In the genomic region with DNA sequence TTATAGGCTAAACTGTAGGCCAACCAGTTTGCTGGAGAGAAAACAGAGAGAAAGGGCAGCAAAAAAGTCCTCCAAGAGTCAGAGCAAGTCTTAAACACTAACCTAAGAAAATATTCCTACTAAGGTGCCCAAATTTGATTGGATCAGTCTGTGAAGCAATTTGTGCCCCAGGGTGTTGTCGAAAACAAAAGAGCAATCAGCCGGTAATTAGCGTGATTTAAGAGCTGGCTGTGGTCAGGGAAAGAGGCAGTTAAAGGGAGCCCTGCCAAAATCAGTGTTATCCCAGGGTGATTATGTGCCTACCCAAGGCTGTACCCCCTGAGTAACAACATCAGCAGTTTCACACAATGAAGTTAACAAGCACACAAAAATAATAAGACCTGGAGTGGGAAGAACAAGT, we compare ENCODE assay signal across 20 cellular contexts. TPM values are rescaled to one million over a fixed set of nuclear protein-coding genes. Genes with fewer than 3 reads are reported as not detected.
A peak's percentile ranks its signal among the peaks of the same experiment; 100 is the strongest.
DNase-seq lines count a peak whose midpoint lies in the region; ATAC-seq, FAIRE-seq and TF ChIP-seq lines count a peak whose summit lies in the region.
"Had no signal": no experiment of that assay in that cellular context is flagged by ENCODE, and none has a peak within 500 bp of the region (broad histone marks: within the 10 kb centered on the region; RNA-seq: fewer than 3 reads in every experiment).

No MANE protein-coding gene starts in this region.

- peak; percentile 30 for DNase-seq in MCF 10A (ENCODE audit: unreplicated experiment)
- no peak for DNase-seq in mammary epithelial cell
- peak; percentile 46 for DNase-seq in NCI-H69 (lab: John Stamatoyannopoulos, UW)
- no peak for DNase-seq in endodermal cell
- DNase-seq in renal cortical epithelial cell (ENCODE audit: low read depth) = peak; percentile 47
- no peak for DNase-seq in GM12892 (ENCODE audit: insufficient read length)
- no peak for DNase-seq in HTR-8/SVneo (ENCODE audit: insufficient read length, low spot score)
- no peak for DNase-seq in heart right ventricle
- DNase-seq: AML-193; Caco-2; CD4-positive, alpha-beta T cell; GDM1; HCEC 1CT; HFFc6; KG1 had no signal

- no peaks in the 10 kb centered on the region for H3K79me2 ChIP-seq in mammary epithelial cell (ENCODE audit: insufficient read depth, low read length)

- peaks cover 9% of the 10 kb centered on the region for H3K4me1 Mint-ChIP-seq in MCF 10A (ENCODE audit: insufficient read depth, unreplicated experiment)
- H3K4me1 Mint-ChIP-seq in endodermal cell = peaks cover 2% of the 10 kb centered on the region

- H3K27me3 ChIP-seq in mammary epithelial cell (ENCODE audit: insufficient read depth, low read length) = no peaks in the 10 kb centered on the region
- H3K27me3 ChIP-seq in endodermal cell (ENCODE audit: control insufficient read depth, insufficient read depth, low read length, poor library complexity, severe bottlenecking) = no peaks in the 10 kb centered on the region
- H3K27me3 ChIP-seq in heart right ventricle = no peaks in the 10 kb centered on the region

- H3K4me2 ChIP-seq in mammary epithelial cell (ENCODE audit: insufficient read depth, low read depth, low read length) = no peak overlapping the region
- H3K4me2 ChIP-seq: A549 had no signal

- no peaks in the 10 kb centered on the region for H4K20me1 ChIP-seq in mammary epithelial cell (ENCODE audit: insufficient read depth, low read length)

- no peak overlapping the region for H2AFZ ChIP-seq in mammary epithelial cell (ENCODE audit: low read depth, low read length)

- POLR2A ChIA-PET in MCF 10A (lab: Yijun Ruan, JAX) = no interaction called here

- H3K27ac ChIP-seq in mammary epithelial cell (ENCODE audit: insufficient read depth, low read depth, low read length) (no peak overlapping the region), endodermal cell (ENCODE audit: low read depth, low read length) (no peak overlapping the region), heart right ventricle (no peak overlapping the region)
- H3K27ac ChIP-seq: 22Rv1, A549, C4-2B had no signal

- H3K4me3 ChIP-seq in mammary epithelial cell (replicated peaks in 1 of 3; ENCODE audit: insufficient read depth in 1 of 3, low read depth in 2 of 3, low read length in 3 of 3) (no peak overlapping the region), endodermal cell (ENCODE audit: low read length) (no peak overlapping the region), heart right ventricle (no peak overlapping the region)
- H3K4me3 ChIP-seq: A549 had no signal

- ATAC-seq in heart right ventricle = no peak
- ATAC-seq: A549 had no signal

- BruUV-seq in MCF 10A (replicated peaks; lab: Mats Ljungman, UMichigan) = no TSS peak
- no TSS peak for BruUV-seq in mammary epithelial cell (replicated peaks; lab: Mats Ljungman, UMichigan)

- dilution Hi-C loops in mammary epithelial cell (cut with HindIII; ENCODE audit: low sequenced_read_pairs) = no loop called here

- H3K9me3 ChIP-seq in mammary epithelial cell (replicated peaks; ENCODE audit: insufficient read depth, low read length) (no peaks in the 10 kb centered on the region), endodermal cell (ENCODE audit: control insufficient read depth, low read length) (no peaks in the 10 kb centered on the region), heart right ventricle (peaks cover 0 to 8% (median 0%) of the 10 kb centered on the region in 11 donors)
- H3K9me3 ChIP-seq: A549, Caco-2 had no signal

- H3K9ac ChIP-seq in mammary epithelial cell (ENCODE audit: insufficient read depth, low read length) (no peak overlapping the region), endodermal cell (ENCODE audit: extremely low read depth, low read length, poor library complexity, severe bottlenecking) (no peak overlapping the region)

- in situ Hi-C loops in mammary epithelial cell (cut with MboI; ENCODE audit: low sequenced_read_pairs in 2 of 2) = no loop called here

- 38% methylated on average over 3 of the region's 3 CpGs for WGBS in mammary epithelial cell (ENCODE audit: low coverage, missing lambda C conversion rate)
- WGBS in endodermal cell (ENCODE audit: insufficient coverage in 1 of 2, insufficient read length in 1 of 2), 2 experiments = 76% methylated on average over 3 of the region's 3 CpGs; no CpG with 5 or more reads in 1 of the 2 experiments
- 79 to 83% methylated on average over 3 of the region's 3 CpGs for WGBS in heart right ventricle, 2 donors

- H3K36me3 ChIP-seq in mammary epithelial cell (ENCODE audit: insufficient read depth, low read length) (no peaks in the 10 kb centered on the region), endodermal cell (ENCODE audit: control insufficient read depth, insufficient read depth, low read length) (no peaks in the 10 kb centered on the region), heart right ventricle (no peaks in the 10 kb centered on the region)

- CTCF ChIA-PET in MCF 10A (lab: Yijun Ruan, JAX) (no interaction called here), mammary epithelial cell (lab: Charles Lee; ENCODE audit: low non-redundant PET) (no interaction called here)

- no peak for FAIRE-seq in GM12892 (lab: Jason Lieb, UNC)
- FAIRE-seq in HTR-8/SVneo (lab: Jason Lieb, UNC) = no peak
- FAIRE-seq: D721Med, H54 had no signal

- H3K36me3 Mint-ChIP-seq in MCF 10A (ENCODE audit: insufficient read depth, unreplicated experiment) (peaks cover 6% of the 10 kb centered on the region), endodermal cell (ENCODE audit: low read depth) (no peaks in the 10 kb centered on the region)

- H3K4me3 Mint-ChIP-seq in MCF 10A (ENCODE audit: unreplicated experiment) = no peak overlapping the region
- no peak overlapping the region for H3K4me3 Mint-ChIP-seq in endodermal cell
- H3K4me3 Mint-ChIP-seq: CD4-positive, alpha-beta T cell; HFFc6 had no signal

- intact Hi-C loops in MCF 10A (cut with micrococcal nuclease) (no loop called here), mammary epithelial cell (cut with micrococcal nuclease) (no loop called here), heart right ventricle (cut with DNase I) (no loop called here)

- TF ChIP-seq CTCF in MCF 10A (IDR thresholded peaks at IDR 0.05; ENCODE audit: unreplicated experiment) = no peak
- TF ChIP-seq CTCF in mammary epithelial cell (conservative IDR thresholded peaks at IDR 0.05 in 1 of 2, IDR thresholded peaks at IDR 0.05 in 1 of 2; ENCODE audit: extremely low read depth in 1 of 2, insufficient read depth in 1 of 2, low read depth in 1 of 2, low read length in 2 of 2) = no peak
- no peak for TF ChIP-seq CTCF in endodermal cell (conservative IDR thresholded peaks at IDR 0.05)
- no peak for TF ChIP-seq CTCF in heart right ventricle (IDR thresholded peaks at IDR 0.05)

- no peak overlapping the region for H3K27ac Mint-ChIP-seq in MCF 10A (ENCODE audit: low read depth, unreplicated experiment)
- H3K27ac Mint-ChIP-seq in endodermal cell = peak overlapping the region; percentile 17
- H3K27ac Mint-ChIP-seq: CD4-positive, alpha-beta T cell; HFFc6 had no signal

- H3K4me1 ChIP-seq in mammary epithelial cell (ENCODE audit: insufficient read depth, low read length) (no peaks in the 10 kb centered on the region), endodermal cell (ENCODE audit: control insufficient read depth, insufficient read depth, low read length) (no peaks in the 10 kb centered on the region), heart right ventricle (no peaks in the 10 kb centered on the region)
- H3K4me1 ChIP-seq: A549, Caco-2 had no signal

- TF ChIP-seq POLR2A in GM12892 (IDR thresholded peaks at IDR 0.05; ENCODE audit: low read depth, low read length) = no peak

- H3K27me3 Mint-ChIP-seq in MCF 10A (ENCODE audit: insufficient read depth, unreplicated experiment) (no peaks in the 10 kb centered on the region), endodermal cell (ENCODE audit: insufficient read depth) (no peaks in the 10 kb centered on the region)
- H3K27me3 Mint-ChIP-seq: CD4-positive, alpha-beta T cell had no signal

- peaks cover 12% of the 10 kb centered on the region for H3K9me3 Mint-ChIP-seq in MCF 10A (ENCODE audit: unreplicated experiment)
- peaks cover 46% of the 10 kb centered on the region for H3K9me3 Mint-ChIP-seq in endodermal cell
- H3K9me3 Mint-ChIP-seq: CD4-positive, alpha-beta T cell; HFFc6 had no signal

RNA-seq across cellular contexts. Expression of a gene that starts 6.4 kb away (rescaled TPM):
- 13.5 and 14.6 TPM in 2 replicates for total RNA-seq in MCF 10A (2022)
- 10 to 100 TPM; 14.5 to 19.7 TPM for total RNA-seq in mammary epithelial cell
- polyA plus RNA-seq in mammary epithelial cell = 3.9 TPM
- 23.8 TPM for polyA minus RNA-seq in mammary epithelial cell
- 10 to 100 TPM; 49.3 to 51.5 TPM for total RNA-seq in endodermal cell
- 15.1 TPM for polyA plus RNA-seq in endodermal cell (2013, experiment 1 of 2)
- 13.9 TPM for polyA plus RNA-seq in endodermal cell (2013, experiment 2 of 2)
- total RNA-seq in renal cortical epithelial cell = 9.4 and 25.6 TPM in 2 replicates
- polyA plus RNA-seq in GM12892 (2012; ENCODE audit: missing spikeins) = 12.0 TPM
- 10 to 100 TPM in 1 of 10 donors, 1 to 10 TPM in 9; 4.5 to 12.4 (median 6.1) TPM for total RNA-seq in heart right ventricle
- 1 to 10 TPM; 1.0 to 3.7 TPM for polyA plus RNA-seq in heart right ventricle

Comparison
In these comparisons a context has a peak if more than half of its experiments do, and no peak if none do; other contexts are left out.
1. DNase-seq: peak in MCF 10A (single experiment), NCI-H69 (single experiment) and renal cortical epithelial cell (single experiment); none in mammary epithelial cell (single experiment), endodermal cell (single experiment), GM12892 (single experiment), HTR-8/SVneo (single experiment) and heart right ventricle (0 of 2).